ENCODE assay signal across 8 cellular contexts in the genomic region with DNA sequence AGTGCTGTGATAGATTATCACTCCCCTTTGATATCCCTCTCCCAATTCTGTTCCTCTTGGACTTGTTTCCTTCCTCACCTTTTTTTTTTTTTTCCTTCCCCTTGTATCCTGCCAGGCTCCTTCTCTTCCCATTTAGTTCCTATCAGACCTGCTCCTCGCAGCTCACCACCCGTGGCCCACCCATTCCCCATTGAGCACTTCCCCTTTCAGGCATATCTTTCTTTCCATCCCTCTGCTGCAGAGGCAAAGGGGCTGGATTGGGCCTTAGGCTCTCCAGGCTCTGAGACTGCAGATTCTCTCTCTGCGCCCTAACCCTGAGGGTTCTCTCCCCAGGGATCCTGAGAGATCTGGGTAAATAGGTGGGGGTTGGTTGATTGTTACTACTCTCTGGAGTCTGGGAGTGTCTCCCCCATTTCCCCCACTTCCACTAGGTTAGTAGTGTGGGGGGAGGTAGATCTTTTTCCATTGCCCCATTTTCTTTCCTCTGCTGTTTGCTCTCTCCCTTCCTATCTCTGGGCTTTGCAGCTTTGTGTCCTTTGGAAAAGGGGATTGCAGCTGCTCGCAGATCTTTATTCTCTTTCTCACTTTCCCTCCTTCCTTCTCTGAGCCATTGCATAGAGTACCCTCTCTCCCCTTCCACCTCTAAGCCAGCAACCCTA. TPM values are rescaled to one million over a fixed set of nuclear protein-coding genes. Genes with fewer than 3 reads are reported as not detected.
DNase-seq lines count a peak whose midpoint lies in the region; ATAC-seq and TF ChIP-seq lines count a peak whose summit lies in the region.

No MANE protein-coding gene starts in this region.

- H3K4me1 ChIP-seq in cardiac muscle cell (ENCODE audit: low read depth) (peaks cover 31% of the 10 kb centered on the region), right lobe of liver (peaks cover 0 to 55% (median 22%) of the 10 kb centered on the region in 4 donors), uterus (peaks cover 0 to 7% of the 10 kb centered on the region in 2 donors), foreskin keratinocyte (peaks cover 27% of the 10 kb centered on the region)

- intact Hi-C loops in cardiac septum (cut with DNase I) (loop anchor here (5.0 kb wide), 3 partner anchors 49 to 114 kb away; no protein-coding TSS in a partner anchor), right lobe of liver (cut with DNase I) (loop anchor here in 1 of 2 donors (5.0 kb wide), 1 partner anchor 129 kb away; no protein-coding TSS in a partner anchor), uterus (cut with DNase I; ENCODE audit: low total_unique reads) (loop anchor here (5.0 kb wide), 1 partner anchor 129 kb away; no protein-coding TSS in a partner anchor)

- TF ChIP-seq CTCF in cardiac muscle cell (IDR thresholded peaks at IDR 0.05; ENCODE audit: low read depth, low read length) (no peak), right lobe of liver (IDR thresholded peaks at IDR 0.05) (no peak), uterus (IDR thresholded peaks at IDR 0.05) (no peak), foreskin keratinocyte (conservative IDR thresholded peaks at IDR 0.05) (no peak)

- DNase-seq in cardiac muscle cell (ENCODE audit: low read depth in 1 of 2, low spot score in 1 of 2) (peak in 1 of 2 donors; percentile 8), cardiac septum (ENCODE audit: low spot score) (no peak), right lobe of liver (peak in 1 of 3 donors; percentile 42), uterus (peak in 1 of 2 donors; percentile 8), NCI-H524 treated with DMSO at 0.1 percent for 48 hours (lab: John Stamatoyannopoulos, UW) (no peak), NCI-H774 (lab: John Stamatoyannopoulos, UW) (no peak), foreskin keratinocyte (no peak)

- H3K36me3 ChIP-seq in cardiac muscle cell (no peaks in the 10 kb centered on the region), right lobe of liver (no peaks in the 10 kb centered on the region), uterus (no peaks in the 10 kb centered on the region)

- H3K9me3 ChIP-seq in cardiac muscle cell (ENCODE audit: low read depth) (no peaks in the 10 kb centered on the region), right lobe of liver (no peaks in the 10 kb centered on the region), uterus (no peaks in the 10 kb centered on the region)

- ATAC-seq in right lobe of liver: no peak
- ATAC-seq in foreskin keratinocyte: no peak

- peak overlapping the region; percentile 66 for H3K4me3 ChIP-seq in cardiac muscle cell
- peak overlapping the region; percentile 69 to 95 (median 85) for H3K4me3 ChIP-seq in right lobe of liver
- H3K4me3 ChIP-seq in uterus: peak overlapping the region in 1 of 2 donors; percentile 69

- WGBS in right lobe of liver (ENCODE audit: insufficient coverage, low coverage, low lambda C conversion rate, missing lambda C conversion rate): 19% methylated on average over 4 of the region's 4 CpGs

- peak overlapping the region; percentile 56 for H3K27ac ChIP-seq in cardiac muscle cell
- H3K27ac ChIP-seq in angular gyrus (ENCODE audit: low read depth, low read length): peak overlapping the region; percentile 84
- H3K27ac ChIP-seq in right lobe of liver: peak overlapping the region; percentile 95 to 99 (median 98)
- peak overlapping the region; percentile 97 for H3K27ac ChIP-seq in uterus
- H3K27ac ChIP-seq in foreskin keratinocyte: no peak overlapping the region

- TF ChIP-seq POLR2A in right lobe of liver (IDR thresholded peaks at IDR 0.05): no peak
- TF ChIP-seq POLR2A in uterus (IDR thresholded peaks at IDR 0.05): no peak

- H3K27me3 ChIP-seq in cardiac muscle cell: no peaks in the 10 kb centered on the region
- no peaks in the 10 kb centered on the region for H3K27me3 ChIP-seq in right lobe of liver
- no peaks in the 10 kb centered on the region for H3K27me3 ChIP-seq in uterus
- H3K27me3 ChIP-seq in foreskin keratinocyte: no peaks in the 10 kb centered on the region

RNA-seq across cellular contexts. Expression of a gene that starts 2.3 kb away (rescaled TPM):
- total RNA-seq in cardiac muscle cell (31.6 and 36.9 TPM in 2 replicates), cardiac septum (93.0 TPM), right lobe of liver (10 to 100 TPM; 33.5 to 54.4 (median 47.8) TPM), uterus (10 to 100 TPM in 2 of 4 donors, 1 to 10 TPM in 2; 8.7 to 69.4 (median 30.9) TPM), foreskin keratinocyte (39.9 and 43.3 TPM in 2 replicates)
- polyA plus RNA-seq in cardiac muscle cell (15.9 and 19.8 TPM in 2 replicates), foreskin keratinocyte (8.2 and 9.9 TPM in 2 replicates)

RNA-seq across cellular contexts. Expression of a gene that starts 12.5 kb away (rescaled TPM):
- total RNA-seq in cardiac muscle cell (76.5 and 139 TPM in 2 replicates), cardiac septum (77.3 TPM), right lobe of liver (10 to 100 TPM; 67.2 to 82.6 (median 73.6) TPM), uterus (10 to 100 TPM in 3 of 4 donors, 1 to 10 TPM in 1; 3.8 to 59.1 (median 45.1) TPM), foreskin keratinocyte (310 and 317 TPM in 2 replicates)
- polyA plus RNA-seq in cardiac muscle cell (206 and 260 TPM in 2 replicates), foreskin keratinocyte (469 and 482 TPM in 2 replicates)
